ENCODE assay signal across 8 cellular contexts in the genomic region with DNA sequence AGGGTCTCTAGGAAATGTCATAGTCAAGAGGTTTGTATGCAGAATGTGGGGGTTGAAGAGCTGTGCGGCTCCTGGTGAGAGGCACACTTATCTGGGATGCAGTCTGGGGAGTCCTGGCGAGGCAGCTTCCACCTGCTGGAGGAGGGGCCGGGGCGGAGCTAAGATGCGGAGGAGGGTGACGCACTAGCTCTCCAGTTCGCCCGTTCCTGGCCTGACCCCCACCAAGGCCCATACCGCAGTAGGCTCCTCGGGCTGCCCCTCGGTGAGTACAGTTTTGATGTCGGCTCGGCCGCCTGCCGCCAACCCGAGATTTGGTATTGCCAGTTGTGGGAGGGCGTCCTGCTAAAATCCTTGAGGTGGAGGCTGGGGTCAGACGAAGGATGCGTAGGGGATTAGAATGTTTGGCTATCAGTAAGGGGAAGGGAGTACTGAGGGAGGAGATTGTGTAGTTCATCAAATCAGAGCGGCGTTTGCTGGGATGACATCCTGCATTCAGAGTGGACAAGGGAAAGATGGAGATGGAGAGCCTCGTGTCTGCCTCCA. TPM values are rescaled to one million over a fixed set of nuclear protein-coding genes. Genes with fewer than 3 reads are reported as not detected.
DNase-seq lines count a peak whose midpoint lies in the region; ATAC-seq and TF ChIP-seq lines count a peak whose summit lies in the region.

A gene with protein sequence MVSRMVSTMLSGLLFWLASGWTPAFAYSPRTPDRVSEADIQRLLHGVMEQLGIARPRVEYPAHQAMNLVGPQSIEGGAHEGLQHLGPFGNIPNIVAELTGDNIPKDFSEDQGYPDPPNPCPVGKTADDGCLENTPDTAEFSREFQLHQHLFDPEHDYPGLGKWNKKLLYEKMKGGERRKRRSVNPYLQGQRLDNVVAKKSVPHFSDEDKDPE (plus strand): TSS at position 194 of the 543 bp plus-strand sequence. CDS start 1,883 bp downstream, outside the sequence.

- TF ChIP-seq CTCF in HEK293 (tag by site-specific recombination; IDR thresholded peaks at IDR 0.05) (no peak), Panc1 (IDR thresholded peaks at IDR 0.05) (no peak), fibroblast of pulmonary artery (IDR thresholded peaks at IDR 0.05; ENCODE audit: low read length, missing control alignments) (no peak), progenitor cell of endocrine pancreas (IDR thresholded peaks at IDR 0.05; ENCODE audit: unreplicated experiment) (no peak)

- H3K27me3 ChIP-seq in Panc1 (ENCODE audit: control insufficient read depth, insufficient read depth, low read length): no peaks in the 10 kb centered on the region

- H3K4me3 ChIP-seq in HEK293 (ENCODE audit: low read depth, low read length): no peak within 1 kb of the TSS
- no peak within 1 kb of the TSS for H3K4me3 ChIP-seq in Panc1 (ENCODE audit: low read depth in 2 of 2, low read length in 2 of 2)
- H3K4me3 ChIP-seq in fibroblast of pulmonary artery (replicated peaks; ENCODE audit: low read depth, low read length): peak within 1 kb of the TSS; percentile 47

- peaks cover 12 to 24% of the 10 kb centered on the region in 2 experiments for H3K36me3 ChIP-seq in HEK293 (ENCODE audit: control insufficient read depth in 2 of 2, insufficient read depth in 1 of 2, low read length in 2 of 2)
- peaks cover 27% of the 10 kb centered on the region for H3K36me3 ChIP-seq in Panc1 (ENCODE audit: control insufficient read depth, insufficient read depth, low read length)

- POLR2A ChIA-PET in HEK293 (lab: Yijun Ruan, JAX) (no interaction called here), Panc1 (lab: Charles Lee) (interaction anchor here (0.6 kb wide), 1 partner anchor 28 kb away, joined by 3 read pairs; no protein-coding TSS in a partner anchor)
- POLR2A ChIA-PET in activated CD4-positive, alpha-beta memory T cell treated with anti-CD3 and anti-CD28 coated beads for 36 hours (lab: Charles Lee): no interaction called here
- POLR2A ChIA-PET in activated CD4-positive, alpha-beta T cell treated with anti-CD3 and anti-CD28 coated beads, Interleukin-2, amount 10 ng/mL, durations not matched to agents 7 days and 5 days (lab: Charles Lee): no interaction called here

- H3K27me3 Mint-ChIP-seq in progenitor cell of endocrine pancreas: peaks cover 9% of the 10 kb centered on the region
- no peaks in the 10 kb centered on the region for H3K27me3 Mint-ChIP-seq in activated CD4-positive, alpha-beta memory T cell treated with anti-CD3 and anti-CD28 coated beads for 36 hours
- no peaks in the 10 kb centered on the region for H3K27me3 Mint-ChIP-seq in activated CD4-positive, alpha-beta T cell treated with anti-CD3 and anti-CD28 coated beads, Interleukin-2, amount 10 ng/mL, durations not matched to agents 7 days and 5 days

- no peaks in the 10 kb centered on the region for H3K9me3 Mint-ChIP-seq in progenitor cell of endocrine pancreas (ENCODE audit: low read depth)
- H3K9me3 Mint-ChIP-seq in activated CD4-positive, alpha-beta memory T cell treated with anti-CD3 and anti-CD28 coated beads for 36 hours: no peaks in the 10 kb centered on the region
- H3K9me3 Mint-ChIP-seq in activated CD4-positive, alpha-beta T cell treated with anti-CD3 and anti-CD28 coated beads, Interleukin-2, amount 10 ng/mL, durations not matched to agents 7 days and 5 days: no peaks in the 10 kb centered on the region

- H3K27ac ChIP-seq in HEK293 (ENCODE audit: extremely low read depth, low read depth, low read length) (0 out of 2 replicates have a peak within 1 kb of the TSS, but pooled peaks have one; percentile 35), Panc1 (ENCODE audit: low read length) (no peak within 1 kb of the TSS)

- in situ Hi-C loops in Panc1 (cut with HindIII; ENCODE audit: low pct_unique_long_range_greater_than_20kb, low sequenced_read_pairs): no loop called here

- ATAC-seq in Panc1 (peak; percentile 58), HG03095 (IDR thresholded peaks at IDR 0.05; ENCODE audit: unreplicated experiment) (no peak), HG03342 (IDR thresholded peaks at IDR 0.05; ENCODE audit: unreplicated experiment) (no peak)

- DNase-seq in Panc1 (ENCODE audit: low read depth, low spot score): no peak
- peak; percentile 37 for DNase-seq in fibroblast of pulmonary artery (ENCODE audit: low read depth)
- peak; percentile 46 for DNase-seq in progenitor cell of endocrine pancreas (ENCODE audit: low spot score, unreplicated experiment)
- DNase-seq in activated CD4-positive, alpha-beta memory T cell treated with anti-CD3 and anti-CD28 coated beads for 36 hours: no peak
- no peak for DNase-seq in activated CD4-positive, alpha-beta T cell treated with anti-CD3 and anti-CD28 coated beads, Interleukin-2, amount 10 ng/mL, durations not matched to agents 7 days and 5 days

- H3K4me1 ChIP-seq in HEK293 (ENCODE audit: control insufficient read depth, insufficient read depth, low read length) (peaks cover 8% of the 10 kb centered on the region), Panc1 (ENCODE audit: control insufficient read depth, insufficient read depth, low read length) (no peaks in the 10 kb centered on the region)

- CTCF ChIA-PET in HEK293 (lab: Yijun Ruan, JAX): no interaction called here
- CTCF ChIA-PET in Panc1 (lab: Charles Lee): no interaction called here
- CTCF ChIA-PET in activated CD4-positive, alpha-beta memory T cell treated with anti-CD3 and anti-CD28 coated beads for 36 hours (lab: Charles Lee): interaction anchor here (0.7 to 1.4 kb wide), 2 partner anchors 9 to 19 kb away, joined by 4 read pairs; no protein-coding TSS in a partner anchor
- CTCF ChIA-PET in activated CD4-positive, alpha-beta T cell treated with anti-CD3 and anti-CD28 coated beads, Interleukin-2, amount 10 ng/mL, durations not matched to agents 7 days and 5 days (lab: Charles Lee): interaction anchor here (1.3 to 1.5 kb wide), 2 partner anchors 8 to 22 kb away, joined by 3 read pairs; no protein-coding TSS in a partner anchor

- BruUV-seq in Panc1 (replicated peaks; lab: Mats Ljungman, UMichigan): no TSS peak

- no peaks in the 10 kb centered on the region for H3K9me3 ChIP-seq in HEK293 (ENCODE audit: control insufficient read depth, insufficient read depth, low read depth, low read length)
- no peaks in the 10 kb centered on the region for H3K9me3 ChIP-seq in Panc1 (ENCODE audit: control insufficient read depth, insufficient read depth, low read depth, low read length)

- peak within 1 kb of the TSS; percentile 83 for H3K4me3 Mint-ChIP-seq in progenitor cell of endocrine pancreas (ENCODE audit: low read depth)
- no peak within 1 kb of the TSS for H3K4me3 Mint-ChIP-seq in activated CD4-positive, alpha-beta memory T cell treated with anti-CD3 and anti-CD28 coated beads for 36 hours
- H3K4me3 Mint-ChIP-seq in activated CD4-positive, alpha-beta T cell treated with anti-CD3 and anti-CD28 coated beads, Interleukin-2, amount 10 ng/mL, durations not matched to agents 7 days and 5 days: no peak within 1 kb of the TSS

- H3K36me3 Mint-ChIP-seq in progenitor cell of endocrine pancreas (ENCODE audit: insufficient read depth): peaks cover under 1% of the 10 kb centered on the region
- H3K36me3 Mint-ChIP-seq in activated CD4-positive, alpha-beta memory T cell treated with anti-CD3 and anti-CD28 coated beads for 36 hours: peaks cover 22% of the 10 kb centered on the region
- H3K36me3 Mint-ChIP-seq in activated CD4-positive, alpha-beta T cell treated with anti-CD3 and anti-CD28 coated beads, Interleukin-2, amount 10 ng/mL, durations not matched to agents 7 days and 5 days (ENCODE audit: low read depth): peaks cover 56% of the 10 kb centered on the region

- peaks cover 12% of the 10 kb centered on the region for H3K4me1 Mint-ChIP-seq in progenitor cell of endocrine pancreas (ENCODE audit: low read depth)
- no peaks in the 10 kb centered on the region for H3K4me1 Mint-ChIP-seq in activated CD4-positive, alpha-beta memory T cell treated with anti-CD3 and anti-CD28 coated beads for 36 hours (ENCODE audit: low read depth)
- H3K4me1 Mint-ChIP-seq in activated CD4-positive, alpha-beta T cell treated with anti-CD3 and anti-CD28 coated beads, Interleukin-2, amount 10 ng/mL, durations not matched to agents 7 days and 5 days: peaks cover 7% of the 10 kb centered on the region

- peak within 1 kb of the TSS; percentile 94 for H3K27ac Mint-ChIP-seq in progenitor cell of endocrine pancreas
- H3K27ac Mint-ChIP-seq in activated CD4-positive, alpha-beta memory T cell treated with anti-CD3 and anti-CD28 coated beads for 36 hours: no peak within 1 kb of the TSS
- H3K27ac Mint-ChIP-seq in activated CD4-positive, alpha-beta T cell treated with anti-CD3 and anti-CD28 coated beads, Interleukin-2, amount 10 ng/mL, durations not matched to agents 7 days and 5 days: no peak within 1 kb of the TSS

- intact Hi-C loops in Panc1 (cut with micrococcal nuclease; ENCODE audit: unreplicated experiment): no loop called here
- intact Hi-C loops in activated CD4-positive, alpha-beta memory T cell treated with anti-CD3 and anti-CD28 coated beads for 36 hours (cut with micrococcal nuclease): no loop called here

TF ChIP-seq in HEK293, 187 proteins besides CTCF, POLR2A, EP300 and RAD21:
- TF ChIP-seq WT1 (tag by site-specific recombination; IDR thresholded peaks at IDR 0.05): 0 out of 2 replicates have a peak, but pooled peaks have one; percentile 32
- TF ChIP-seq SETDB1 (IDR thresholded peaks at IDR 0.05; ENCODE audit: insufficient read length, low read length): no peak
TF ChIP-seq in HEK293: peak in this region for 1.

RNA-seq across cellular contexts. Expression of the gene that starts here (rescaled TPM):
- total RNA-seq in Panc1 (2021; ENCODE audit: unreplicated experiment) (0.67 TPM), progenitor cell of endocrine pancreas (18.2 and 19.4 TPM in 2 replicates)
- polyA plus RNA-seq in Panc1 (2012; ENCODE audit: insufficient read length): not detected
- 1 to 10 TPM; 1.6 to 2.2 TPM for total RNA-seq in activated CD4-positive, alpha-beta memory T cell treated with anti-CD3 and anti-CD28 coated beads for 36 hours
- total RNA-seq in activated CD4-positive, alpha-beta T cell treated with anti-CD3 and anti-CD28 coated beads, Interleukin-2, amount 10 ng/mL, durations not matched to agents 7 days and 5 days: 1 to 10 TPM; 2.5 to 3.7 TPM

Comparison
In these comparisons a context has a peak if more than half of its experiments do, and no peak if none do; other contexts are left out.
1. Peak in ATAC-seq in Panc1; RNA of the gene not detected or under 1 TPM.
2. DNase-seq: peak in fibroblast of pulmonary artery (single experiment) and progenitor cell of endocrine pancreas (single experiment); none in Panc1 (single experiment), activated CD4-positive, alpha-beta memory T cell treated with anti-CD3 and anti-CD28 coated beads for 36 hours (single experiment) and activated CD4-positive, alpha-beta T cell treated with anti-CD3 and anti-CD28 coated beads, Interleukin-2, amount 10 ng/mL, durations not matched to agents 7 days and 5 days (single experiment).
3. CTCF ChIA-PET loops: an anchor here in activated CD4-positive, alpha-beta memory T cell treated with anti-CD3 and anti-CD28 coated beads for 36 hours (0.7 to 1.4 kb wide) and activated CD4-positive, alpha-beta T cell treated with anti-CD3 and anti-CD28 coated beads, Interleukin-2, amount 10 ng/mL, durations not matched to agents 7 days and 5 days (1.3 to 1.5 kb wide); none called in HEK293 and Panc1.